In genomic region chr19:23410155-23410554, GRCh38 we compare ENCODE assay signal across 21 cellular contexts. TPM values are rescaled to one million over a fixed set of nuclear protein-coding genes. Genes with fewer than 3 reads are reported as not detected.
DNase-seq lines count a peak whose midpoint lies in the region; ATAC-seq and TF ChIP-seq lines count a peak whose summit lies in the region.
"Had no signal": no experiment of that assay in that cellular context is flagged by ENCODE, and none has a peak within 500 bp of the region (broad histone marks: within the 10 kb centered on the region; RNA-seq: fewer than 3 reads in every experiment).

No MANE protein-coding gene starts in this region.

- TF ChIP-seq CTCF in endothelial cell (IDR thresholded peaks at IDR 0.05; ENCODE audit: unreplicated experiment), result no peak
- no peak for TF ChIP-seq CTCF in mucosa of descending colon (IDR thresholded peaks at IDR 0.05)

- H3K4me3 ChIP-seq in mucosa of descending colon, result no peak overlapping the region
- H3K4me3 ChIP-seq: SK-N-MC had no signal

- H3K36me3 ChIP-seq in mucosa of descending colon (ENCODE audit: low read depth), result no peaks in the 10 kb centered on the region

- no peaks in the 10 kb centered on the region for H3K36me3 Mint-ChIP-seq in endothelial cell (ENCODE audit: low read depth, unreplicated experiment)
- H3K36me3 Mint-ChIP-seq: CD14-positive monocyte; CD8-positive, alpha-beta memory T cell had no signal

- peaks cover 17% of the 10 kb centered on the region for H3K4me1 ChIP-seq in mucosa of descending colon (ENCODE audit: low read depth)

- H3K27ac Mint-ChIP-seq in endothelial cell (ENCODE audit: unreplicated experiment), result peak overlapping the region; percentile 16
- H3K27ac Mint-ChIP-seq: B cell; CD14-positive monocyte; CD8-positive, alpha-beta memory T cell had no signal

- ATAC-seq in mucosa of descending colon, result peak; percentile 70
- ATAC-seq: PC-3 had no signal

- intact Hi-C loops in mucosa of descending colon (cut with DNase I, micrococcal nuclease), result no loop called here

- H3K4me1 Mint-ChIP-seq in endothelial cell (ENCODE audit: unreplicated experiment), result peaks cover 10% of the 10 kb centered on the region

- H3K4me3 Mint-ChIP-seq in endothelial cell (ENCODE audit: unreplicated experiment), result no peak overlapping the region
- H3K4me3 Mint-ChIP-seq: B cell; CD14-positive monocyte; CD8-positive, alpha-beta memory T cell had no signal

- H3K27me3 Mint-ChIP-seq in endothelial cell (ENCODE audit: unreplicated experiment), result peaks cover 2% of the 10 kb centered on the region

- no peaks in the 10 kb centered on the region for H3K9me3 ChIP-seq in mucosa of descending colon

- DNase-seq in DMS53 (lab: John Stamatoyannopoulos, UW), result peak; percentile 37
- DNase-seq in DMS53 treated with DMSO at 0.1 percent for 48 hours (lab: John Stamatoyannopoulos, UW; ENCODE audit: unreplicated experiment), result no peak
- DNase-seq in endothelial cell (ENCODE audit: low spot score), result no peak
- no peak for DNase-seq in mucosa of descending colon
- DNase-seq in activated T-cell treated with anti-CD3 and anti-CD28 coated beads, Interleukin-2, amount 50 U/mL, for 1 hour, result no peak
- DNase-seq in SIG-M5 (lab: John Stamatoyannopoulos, UW), result no peak
- no peak for DNase-seq in C1 segment of cervical spinal cord (lab: John Stamatoyannopoulos, UW)
- no peak for DNase-seq in activated gamma-delta T cell (lab: John Stamatoyannopoulos, UW)
- DNase-seq: Calu3; CD8-positive, alpha-beta memory T cell; Karpas-422; NCI-H1092 treated with DMSO at 0.1 percent for 48 hours; NCI-H1930; NCI-H2107; NCI-H446 treated with DMSO at 0.1 percent for 48 hours; NCI-H526; NK-92 treated with Interleukin-12 subunit alpha and Interleukin-12 subunit beta, amount 100 ng/mL, for 24 hours; PC-3 had no signal

- no peaks in the 10 kb centered on the region for H3K9me3 Mint-ChIP-seq in endothelial cell (ENCODE audit: unreplicated experiment)
- H3K9me3 Mint-ChIP-seq: CD8-positive, alpha-beta memory T cell had no signal

RNA-seq across cellular contexts. Expression of gene ZNF91, which starts 14.9 kb away (rescaled TPM):
- total RNA-seq in endothelial cell (ENCODE audit: unreplicated experiment), result 51.4 TPM
- 100 to 1,000 TPM in 1 of 3 donors, 10 to 100 TPM in 2; 77.3 to 140 (median 81.8) TPM for total RNA-seq in mucosa of descending colon
